ENCODE assay signal across 30 cellular contexts in genomic region chr11:11292839-11293238, GRCh38.
"Had no signal": no experiment of that assay in that cellular context is flagged by ENCODE, and none has a peak within 500 bp of the region (broad histone marks: within the 10 kb centered on the region; RNA-seq: fewer than 3 reads in every experiment).

No MANE protein-coding gene starts in this region.

- H3K4me1 ChIP-seq: prostate gland, testis, tibial artery, transverse colon, uterus had no signal

- H3K27me3 Mint-ChIP-seq: stimulated activated memory B cell treated with anti-CD40 and anti-IgM and Interleukin-4, amounts not matched to agents 10 μg/mL and 1 μg/mL and 100 μg/mL, for 72 hours; stimulated activated naive CD8-positive, alpha-beta T cell treated with anti-CD3 and anti-CD28 coated beads, Interleukin-15, amount 100 ng/mL, for 72 hours had no signal

- H3K27ac ChIP-seq: neutrophil, pancreas, prostate gland, right lobe of liver, skin epidermis, spleen, suprapubic skin, testis, tibial artery, transverse colon, upper lobe of right lung, uterus had no signal

- H3K9me3 ChIP-seq: neutrophil, pancreas, prostate gland, right lobe of liver, spleen, suprapubic skin, testis, tibial artery, transverse colon, upper lobe of right lung, uterus had no signal

- H3K4me1 Mint-ChIP-seq: naive thymus-derived CD4-positive, alpha-beta T cell; natural killer cell; stimulated activated memory B cell treated with anti-CD40 and anti-IgM and Interleukin-4, amounts not matched to agents 10 μg/mL and 1 μg/mL and 100 μg/mL, for 72 hours; stimulated activated naive CD8-positive, alpha-beta T cell treated with anti-CD3 and anti-CD28 coated beads, Interleukin-15, amount 100 ng/mL, for 72 hours had no signal

- H3K36me3 ChIP-seq: neutrophil, pancreas, prostate gland, right lobe of liver, spleen, transverse colon, upper lobe of right lung, uterus had no signal

- H3K4me3 Mint-ChIP-seq: naive thymus-derived CD4-positive, alpha-beta T cell; natural killer cell; nephron; stimulated activated memory B cell treated with anti-CD40 and anti-IgM and Interleukin-4, amounts not matched to agents 10 μg/mL and 1 μg/mL and 100 μg/mL, for 72 hours; stimulated activated naive CD8-positive, alpha-beta T cell treated with anti-CD3 and anti-CD28 coated beads, Interleukin-15, amount 100 ng/mL, for 72 hours; type B pancreatic cell had no signal

- H3K9me3 Mint-ChIP-seq: naive thymus-derived CD4-positive, alpha-beta T cell; natural killer cell; nephron; stimulated activated memory B cell treated with anti-CD40 and anti-IgM and Interleukin-4, amounts not matched to agents 10 μg/mL and 1 μg/mL and 100 μg/mL, for 72 hours; stimulated activated naive CD8-positive, alpha-beta T cell treated with anti-CD3 and anti-CD28 coated beads, Interleukin-15, amount 100 ng/mL, for 72 hours; type B pancreatic cell had no signal

- ATAC-seq: naive thymus-derived CD4-positive, alpha-beta T cell; natural killer cell; pancreas; right cardiac atrium; right lobe of liver; stimulated activated memory B cell treated with anti-CD40 and anti-IgM and Interleukin-4, amounts not matched to agents 10 μg/mL and 1 μg/mL and 100 μg/mL, for 72 hours; stimulated activated naive CD8-positive, alpha-beta T cell treated with anti-CD3 and anti-CD28 coated beads, Interleukin-15, amount 100 ng/mL, for 72 hours; stimulated activated naive CD8-positive, alpha-beta T cell treated with anti-CD3 and anti-CD28 coated beads, Interleukin-15, Interleukin-2, amounts not matched to agents 100 U/mL and 50 U/mL, for 24 hours; upper lobe of right lung had no signal

- H3K27me3 ChIP-seq: pancreas, right lobe of liver, suprapubic skin, testis, tibial artery, transverse colon, upper lobe of right lung, uterus had no signal

- H3K4me3 ChIP-seq: pancreas, prostate gland, right lobe of liver, skin epidermis, smooth muscle cell, spleen, suprapubic skin, testis, tibial artery, transverse colon, upper lobe of right lung, uterus had no signal

- H3K27ac Mint-ChIP-seq: naive thymus-derived CD4-positive, alpha-beta T cell; natural killer cell; nephron; stimulated activated memory B cell treated with anti-CD40 and anti-IgM and Interleukin-4, amounts not matched to agents 10 μg/mL and 1 μg/mL and 100 μg/mL, for 72 hours; stimulated activated naive CD8-positive, alpha-beta T cell treated with anti-CD3 and anti-CD28 coated beads, Interleukin-15, amount 100 ng/mL, for 72 hours; type B pancreatic cell had no signal

- H3K4me2 ChIP-seq: smooth muscle cell had no signal

- H3K36me3 Mint-ChIP-seq: naive thymus-derived CD4-positive, alpha-beta T cell; natural killer cell; stimulated activated memory B cell treated with anti-CD40 and anti-IgM and Interleukin-4, amounts not matched to agents 10 μg/mL and 1 μg/mL and 100 μg/mL, for 72 hours had no signal

- DNase-seq: naive thymus-derived CD4-positive, alpha-beta T cell; natural killer cell; nucleus accumbens; pancreas; retina; right cardiac atrium; right lobe of liver; spleen; stimulated activated CD4-positive, alpha-beta T cell treated with anti-CD3 and anti-CD28 coated beads, Interleukin-12 subunit alpha, Interleukin-12 subunit beta, amount 100 ng/mL, for 4 hours; stimulated activated CD4-positive, alpha-beta T cell treated with anti-CD3 and anti-CD28 coated beads, Interleukin-1b, Interleukin-23, amount 100 ng/mL, for 48 hours; stimulated activated CD4-positive, alpha-beta T cell treated with anti-CD3 and anti-CD28 coated beads, Interleukin-4, amount 100 ng/mL, for 1 hour; stimulated activated CD4-positive, alpha-beta T cell treated with anti-CD3 and anti-CD28 coated beads, Interleukin-4, amount 100 ng/mL, for 4 hours; stimulated activated CD8-positive, alpha-beta memory T cell treated with anti-CD3 and anti-CD28 coated beads, Interleukin-4, amount 100 ng/mL, for 48 hours; stimulated activated naive CD4-positive, alpha-beta T cell; stimulated activated naive CD8-positive, alpha-beta T cell treated with anti-CD3 and anti-CD28 coated beads, Interleukin-15, amount 100 ng/mL, for 72 hours; stimulated activated naive CD8-positive, alpha-beta T cell treated with anti-CD3 and anti-CD28 coated beads, Interleukin-15, Interleukin-2, amounts not matched to agents 100 U/mL and 50 U/mL, for 24 hours; substantia nigra; testis; tibial artery; transverse colon; upper lobe of right lung; uterus had no signal
